ENCODE assay signal across 8 cellular contexts in the genomic region with DNA sequence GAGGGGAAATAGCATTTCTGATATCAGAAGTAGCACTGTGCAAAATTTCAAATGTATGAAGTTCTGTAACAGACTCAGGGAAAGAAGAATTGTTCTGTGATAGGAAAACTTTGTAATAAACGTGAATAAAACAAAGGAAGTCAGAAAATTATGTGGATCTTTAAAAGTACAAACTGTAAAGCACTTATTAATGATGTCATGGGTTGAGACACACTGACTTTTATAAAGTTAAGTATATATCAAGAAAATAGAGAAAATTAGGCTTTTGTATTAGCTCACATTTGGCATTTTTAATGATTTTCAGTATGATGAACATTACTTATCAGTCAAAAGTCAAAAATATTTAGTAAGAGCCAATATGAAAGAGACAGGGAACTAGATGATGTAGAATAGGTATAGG.
"Had no signal": no experiment of that assay in that cellular context is flagged by ENCODE, and none has a peak within 500 bp of the region (broad histone marks: within the 10 kb centered on the region; RNA-seq: fewer than 3 reads in every experiment).

No MANE protein-coding gene starts in this region.

- FAIRE-seq: G401.6, GM12878, GM12891, GM12892, GM18507, GM19239 had no signal

- DNase-seq: GDM1, GF-D8 had no signal

- ATAC-seq: GM12878 had no signal

- H3K4me3 ChIP-seq: GM12878 had no signal
